11 cellular contexts compared by ENCODE assay signal in the genomic region with DNA sequence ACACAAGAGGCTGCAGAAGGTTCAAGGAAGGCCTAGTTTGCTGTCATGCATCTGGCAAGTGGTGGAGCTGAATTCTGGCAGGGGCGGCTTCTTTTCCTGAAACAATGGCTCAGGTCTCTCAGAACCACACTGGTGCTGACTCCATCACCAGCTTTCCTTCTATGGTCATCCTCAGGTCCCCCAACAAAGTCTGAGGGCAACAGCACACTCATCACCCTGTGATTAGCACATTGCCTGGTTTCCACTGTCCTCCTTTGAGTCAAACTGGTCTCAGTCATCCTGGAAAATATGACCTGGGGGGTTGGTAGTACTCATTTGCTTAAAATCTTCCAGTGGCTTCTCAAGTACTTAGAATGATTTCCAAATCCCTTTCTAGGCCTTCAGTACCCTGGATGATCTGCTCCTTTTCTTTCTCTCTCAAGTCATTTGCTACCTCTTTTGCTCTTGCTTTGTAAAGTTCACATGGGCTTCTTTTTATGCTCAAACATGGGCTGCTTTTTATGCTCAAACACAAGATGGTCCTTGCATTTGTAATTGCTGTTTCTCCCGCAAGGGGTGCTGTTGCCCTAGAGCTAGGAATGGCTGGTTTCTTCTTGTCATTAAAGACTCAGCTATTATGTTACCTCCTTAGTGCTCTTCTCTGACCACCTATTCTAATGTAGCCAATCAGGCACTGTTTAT.
A peak's percentile ranks its signal among the peaks of the same experiment; 100 is the strongest.
DNase-seq lines count a peak whose midpoint lies in the region; ATAC-seq and TF ChIP-seq lines count a peak whose summit lies in the region.
"Had no signal": no experiment of that assay in that cellular context is flagged by ENCODE, and none has a peak within 500 bp of the region (broad histone marks: within the 10 kb centered on the region; RNA-seq: fewer than 3 reads in every experiment).

No MANE protein-coding gene starts in this region.

- H3K27me3 ChIP-seq in KMS-11 (ENCODE audit: insufficient read depth, low read depth) = no peaks in the 10 kb centered on the region

- no peaks in the 10 kb centered on the region for H3K36me3 ChIP-seq in KMS-11 (ENCODE audit: insufficient read depth)

- no peak overlapping the region for H3K4me2 ChIP-seq in KMS-11

- no peak for TF ChIP-seq POLR2A in GM18505 (IDR thresholded peaks at IDR 0.05; ENCODE audit: borderline replicate concordance, extremely low read depth, insufficient read depth, insufficient read length)

- ATAC-seq in GM18907 (IDR thresholded peaks at IDR 0.05; ENCODE audit: unreplicated experiment) (no peak), GM18505 (IDR thresholded peaks at IDR 0.05; ENCODE audit: unreplicated experiment) (no peak)

- H3K36me3 Mint-ChIP-seq in neural crest cell (ENCODE audit: low read depth) = peaks cover 3% of the 10 kb centered on the region

- H2AFZ ChIP-seq in KMS-11 (ENCODE audit: low read depth) = no peak overlapping the region

- no peak overlapping the region for H3K27ac ChIP-seq in KMS-11

- H3K4me3 ChIP-seq in KMS-11 (IDR thresholded peaks at IDR 0.05; ENCODE audit: insufficient read depth, low read depth, low read length) (no peak overlapping the region), astrocyte of the cerebellum (ENCODE audit: low read depth, low read length) (no peak overlapping the region)

- H3K27me3 Mint-ChIP-seq in neural crest cell (ENCODE audit: low read depth) = no peaks in the 10 kb centered on the region

- no peak overlapping the region for H3K4me3 Mint-ChIP-seq in neural crest cell

- no peak overlapping the region for H3K27ac Mint-ChIP-seq in neural crest cell (ENCODE audit: unreplicated experiment)

- H3K4me1 Mint-ChIP-seq in neural crest cell = no peaks in the 10 kb centered on the region

- peak; percentile 19 for TF ChIP-seq CTCF in GM13977 (IDR thresholded peaks at IDR 0.05; ENCODE audit: extremely low read depth, insufficient read depth, missing control alignments)
- TF ChIP-seq CTCF in KMS-11 (conservative IDR thresholded peaks at IDR 0.05; ENCODE audit: low read depth, low read length) = peak; percentile 62
- TF ChIP-seq CTCF in astrocyte of the cerebellum (IDR thresholded peaks at IDR 0.05; ENCODE audit: low read depth, low read length, missing control alignments) = peak; percentile 4
- TF ChIP-seq CTCF in neural crest cell (conservative IDR thresholded peaks at IDR 0.05) = peak; percentile 48

- H3K79me2 ChIP-seq in KMS-11 (ENCODE audit: insufficient read depth, low read depth) = no peaks in the 10 kb centered on the region

- no peaks in the 10 kb centered on the region for H4K20me1 ChIP-seq in KMS-11 (ENCODE audit: insufficient read depth)

- in situ Hi-C loops in GM13977 (cut with MboI; ENCODE audit: low pct_unique_long_range_greater_than_20kb, low sequenced_read_pairs, unreplicated experiment) = loop anchor here (25.0 kb wide), 2 partner anchors 521 to 771 kb away; no protein-coding TSS in a partner anchor
- in situ Hi-C loops in astrocyte of the cerebellum (cut with HindIII; ENCODE audit: low sequenced_read_pairs) = no loop called here

- H3K4me1 ChIP-seq in KMS-11 (ENCODE audit: low read depth, poor library complexity, severe bottlenecking) = no peaks in the 10 kb centered on the region

- no peak overlapping the region for H3K9ac ChIP-seq in KMS-11

- DNase-seq in GM13977 (ENCODE audit: low spot score) (no peak), astrocyte of the cerebellum (ENCODE audit: low read depth) (no peak), neural crest cell (ENCODE audit: low read depth, low spot score) (no peak), NCI-H2081 treated with DMSO at 0.1 percent for 48 hours (lab: John Stamatoyannopoulos, UW) (no peak)
- DNase-seq: activated effector memory CD4-positive, alpha-beta T cell treated with anti-CD3 and anti-CD28 coated beads, Interleukin-2, amount 50 U/mL, for 16 hours; effector CD8-positive, alpha-beta T cell; NCI-H345; T-helper 9 cell had no signal

- H3K9me3 Mint-ChIP-seq in neural crest cell = peaks cover 8% of the 10 kb centered on the region

Comparison
In these comparisons a context has a peak if more than half of its experiments do, and no peak if none do; other contexts are left out.
1. CTCF ChIP-seq: peak in every context shown above with its lines; median percentile 62 in KMS-11; 48 in neural crest cell; 19 in GM13977; 4 in astrocyte of the cerebellum.